In genomic region chr12:121753844-121754264, GRCh38 we compare ENCODE assay signal across 13 cellular contexts. TPM values are rescaled to one million over a fixed set of nuclear protein-coding genes. Genes with fewer than 3 reads are reported as not detected.
A peak's percentile ranks its signal among the peaks of the same experiment; 100 is the strongest.
DNase-seq lines count a peak whose midpoint lies in the region; ATAC-seq and TF ChIP-seq lines count a peak whose summit lies in the region.
"Had no signal": no experiment of that assay in that cellular context is flagged by ENCODE, and none has a peak within 500 bp of the region (broad histone marks: within the 10 kb centered on the region; RNA-seq: fewer than 3 reads in every experiment).

No MANE protein-coding gene starts in this region.

- peak overlapping the region; percentile 45 to 65 for H3K27ac ChIP-seq in breast epithelium
- no peak overlapping the region for H3K27ac ChIP-seq in mammary epithelial cell (ENCODE audit: insufficient read depth, low read depth, low read length)
- H3K27ac ChIP-seq in right atrium auricular region = peak overlapping the region; percentile 20 to 48
- H3K27ac ChIP-seq in aorta (ENCODE audit: low read depth in 1 of 2, low read length in 2 of 2) = peak overlapping the region in 1 of 2 donors; percentile 41
- H3K27ac ChIP-seq: PC-9 had no signal

- no peak overlapping the region for H3K9ac ChIP-seq in mammary epithelial cell (ENCODE audit: insufficient read depth, low read length)

- H3K9me3 ChIP-seq in breast epithelium (no peaks in the 10 kb centered on the region), mammary epithelial cell (replicated peaks; ENCODE audit: insufficient read depth, low read length) (no peaks in the 10 kb centered on the region), right atrium auricular region (no peaks in the 10 kb centered on the region), aorta (ENCODE audit: control insufficient read depth, low read length) (no peaks in the 10 kb centered on the region)

- in situ Hi-C loops in mammary epithelial cell (cut with MboI; ENCODE audit: low sequenced_read_pairs in 2 of 2) = no loop called here

- H3K27me3 ChIP-seq in breast epithelium = no peaks in the 10 kb centered on the region
- no peaks in the 10 kb centered on the region for H3K27me3 ChIP-seq in mammary epithelial cell (ENCODE audit: insufficient read depth, low read length)
- no peaks in the 10 kb centered on the region for H3K27me3 ChIP-seq in right atrium auricular region
- H3K27me3 ChIP-seq in aorta (ENCODE audit: control insufficient read depth in 1 of 2, insufficient read depth in 2 of 2, low read length in 1 of 2) = no peaks in the 10 kb centered on the region

- H4K20me1 ChIP-seq in mammary epithelial cell (ENCODE audit: insufficient read depth, low read length) = no peaks in the 10 kb centered on the region

- no peak overlapping the region for H3K4me3 ChIP-seq in breast epithelium
- H3K4me3 ChIP-seq in mammary epithelial cell (replicated peaks in 1 of 3; ENCODE audit: insufficient read depth in 1 of 3, low read depth in 2 of 3, low read length in 3 of 3) = no peak overlapping the region
- H3K4me3 ChIP-seq in right atrium auricular region = no peak overlapping the region
- no peak overlapping the region for H3K4me3 ChIP-seq in aorta (ENCODE audit: low read length in 2 of 2)
- H3K4me3 ChIP-seq: PC-9 had no signal

- no peak overlapping the region for H2AFZ ChIP-seq in mammary epithelial cell (ENCODE audit: low read depth, low read length)
- H2AFZ ChIP-seq: PC-9 had no signal

- H3K4me1 ChIP-seq in breast epithelium = no peaks in the 10 kb centered on the region
- H3K4me1 ChIP-seq in mammary epithelial cell (ENCODE audit: insufficient read depth, low read length) = no peaks in the 10 kb centered on the region
- peaks cover 0 to 16% of the 10 kb centered on the region in 2 donors for H3K4me1 ChIP-seq in right atrium auricular region
- H3K4me1 ChIP-seq in aorta (ENCODE audit: control insufficient read depth in 1 of 2, insufficient read depth in 2 of 2, low read length in 2 of 2) = no peaks in the 10 kb centered on the region

- dilution Hi-C loops in mammary epithelial cell (cut with HindIII; ENCODE audit: low sequenced_read_pairs) = loop anchor here (25.0 kb wide), 1 partner anchor 117 kb away; the partner anchor contains the start of gene ORAI1

- H3K4me2 ChIP-seq in mammary epithelial cell (ENCODE audit: insufficient read depth, low read depth, low read length) = no peak overlapping the region
- H3K4me2 ChIP-seq: PC-9 had no signal

- peak; percentile 75 for ATAC-seq in aorta (ENCODE audit: low FRiP score)
- ATAC-seq in HG02870 (IDR thresholded peaks at IDR 0.05; ENCODE audit: unreplicated experiment) = no peak
- ATAC-seq in HG02588 (IDR thresholded peaks at IDR 0.05; ENCODE audit: unreplicated experiment) = no peak

- peak; percentile 46 to 72 for DNase-seq in breast epithelium (ENCODE audit: low spot score in 2 of 2)
- DNase-seq in mammary epithelial cell = no peak
- DNase-seq in right atrium auricular region (ENCODE audit: low spot score) = no peak
- peak; percentile 91 for DNase-seq in pons (ENCODE audit: low spot score)
- DNase-seq in aorta = peak; percentile 81 to 88
- no peak for DNase-seq in posterior vena cava (ENCODE audit: low spot score)
- DNase-seq: COR-L47, MV-4-11, naive B cell, NCI-H345, PC-9 had no signal

- H3K36me3 ChIP-seq in breast epithelium (no peaks in the 10 kb centered on the region), mammary epithelial cell (ENCODE audit: insufficient read depth, low read length) (no peaks in the 10 kb centered on the region), right atrium auricular region (no peaks in the 10 kb centered on the region), aorta (ENCODE audit: control insufficient read depth in 1 of 2, insufficient read depth in 2 of 2, low read length in 1 of 2) (no peaks in the 10 kb centered on the region)

- BruUV-seq in mammary epithelial cell (replicated peaks; lab: Mats Ljungman, UMichigan) = no TSS peak

- CTCF ChIA-PET in mammary epithelial cell (lab: Charles Lee; ENCODE audit: low non-redundant PET) = no interaction called here

- TF ChIP-seq CTCF in breast epithelium (IDR thresholded peaks at IDR 0.05) (no peak), mammary epithelial cell (conservative IDR thresholded peaks at IDR 0.05 in 1 of 2, IDR thresholded peaks at IDR 0.05 in 1 of 2; ENCODE audit: extremely low read depth in 1 of 2, insufficient read depth in 1 of 2, low read depth in 1 of 2, low read length in 2 of 2) (no peak), right atrium auricular region (IDR thresholded peaks at IDR 0.05) (no peak)

- no peak for TF ChIP-seq POLR2A in breast epithelium (IDR thresholded peaks at IDR 0.05)

- intact Hi-C loops in breast epithelium (cut with DNase I; ENCODE audit: low total_unique reads) (no loop called here), mammary epithelial cell (cut with micrococcal nuclease) (loop anchor here (5.0 kb wide), 1 partner anchor 37 kb away; no protein-coding TSS in a partner anchor), aorta (cut with DNase I) (loop anchor here in 1 of 2 donors (5.0 kb wide), 1 partner anchor 42 kb away; the partner anchor contains the start of gene TMEM120B), posterior vena cava (cut with DNase I) (no loop called here)

- no peaks in the 10 kb centered on the region for H3K79me2 ChIP-seq in mammary epithelial cell (ENCODE audit: insufficient read depth, low read length)

- 27% methylated on average over 7 of the region's 12 CpGs for WGBS in mammary epithelial cell (ENCODE audit: low coverage, missing lambda C conversion rate)
- WGBS in aorta, 2 donors = 4 to 9% methylated on average over 12 of the region's 12 CpGs

RNA-seq across cellular contexts. Expression of gene RHOF, which starts 39.6 kb away (rescaled TPM):
- total RNA-seq in breast epithelium (10 to 100 TPM in 2 of 3 donors, 1 to 10 TPM in 1; 5.8 to 13.1 (median 12.0) TPM), mammary epithelial cell (1 to 10 TPM; 4.4 to 6.2 TPM), right atrium auricular region (10 to 100 TPM in 1 of 2 donors, 1 to 10 TPM in 1; 7.3 to 21.9 TPM), aorta (10 to 100 TPM in 1 of 2 donors, 1 to 10 TPM in 1; 5.6 to 18.0 TPM), posterior vena cava (10 to 100 TPM in 1 of 2 donors, 1 to 10 TPM in 1; 5.3 to 10.4 TPM)
- polyA plus RNA-seq in mammary epithelial cell (1.4 TPM), aorta (10 to 100 TPM in 1 of 2 donors, 1 to 10 TPM in 1; 5.2 to 12.5 TPM)
- polyA minus RNA-seq in mammary epithelial cell = 0.26 TPM

RNA-seq across cellular contexts. Expression of gene TMEM120B, which starts 41.3 kb away (rescaled TPM):
- total RNA-seq in breast epithelium (1 to 10 TPM; 5.4 to 8.2 (median 6.1) TPM), mammary epithelial cell (10 to 100 TPM; 15.8 to 19.5 TPM), right atrium auricular region (1 to 10 TPM; 3.3 to 4.7 TPM), aorta (10 to 100 TPM in 1 of 2 donors, 1 to 10 TPM in 1; 8.6 to 12.0 TPM), posterior vena cava (10 to 100 TPM in 1 of 2 donors, 1 to 10 TPM in 1; 7.9 to 11.0 TPM)
- polyA plus RNA-seq in mammary epithelial cell (10.6 TPM), aorta (1 to 10 TPM; 1.5 to 9.6 TPM)
- polyA minus RNA-seq in mammary epithelial cell = 33.7 TPM

RNA-seq across cellular contexts. Expression of gene SETD1B, which starts 50.0 kb away (rescaled TPM):
- total RNA-seq in breast epithelium (1 to 10 TPM; 4.2 to 7.9 (median 6.1) TPM), mammary epithelial cell (10 to 100 TPM in 1 of 2 donors, 1 to 10 TPM in 1; 4.3 to 16.0 TPM), right atrium auricular region (1 to 10 TPM; 6.0 to 9.3 TPM), aorta (10 to 100 TPM; 30.9 to 31.9 TPM), posterior vena cava (10 to 100 TPM; 20.2 to 20.9 TPM)
- polyA plus RNA-seq in mammary epithelial cell (0.94 TPM), aorta (10 to 100 TPM in 1 of 2 donors, 1 to 10 TPM in 1; 4.4 to 33.4 TPM)
- 5.4 TPM for polyA minus RNA-seq in mammary epithelial cell

Comparison
In these comparisons a context has a peak if more than half of its experiments do, and no peak if none do; other contexts are left out.
1. DNase-seq: peak in breast epithelium (2 of 2), pons (single experiment) and aorta (2 of 2); none in mammary epithelial cell (single experiment), right atrium auricular region (single experiment) and posterior vena cava (single experiment).